In genomic region chr9:124443625-124444024, GRCh38 we compare ENCODE assay signal across 23 cellular contexts. TPM values are rescaled to one million over a fixed set of nuclear protein-coding genes. Genes with fewer than 3 reads are reported as not detected.
DNase-seq lines count a peak whose midpoint lies in the region; ATAC-seq and TF ChIP-seq lines count a peak whose summit lies in the region.
"Had no signal": no experiment of that assay in that cellular context is flagged by ENCODE, and none has a peak within 500 bp of the region (broad histone marks: within the 10 kb centered on the region; RNA-seq: fewer than 3 reads in every experiment).

No MANE protein-coding gene starts in this region.

- H3K4me3 ChIP-seq in breast epithelium (no peak overlapping the region), mammary epithelial cell (replicated peaks in 1 of 3; ENCODE audit: insufficient read depth in 1 of 3, low read depth in 2 of 3, low read length in 3 of 3) (no peak overlapping the region), spleen (no peak overlapping the region), mucosa of descending colon (no peak overlapping the region)
- H3K4me3 ChIP-seq: A549, GM23338 had no signal

- in situ Hi-C loops in mammary epithelial cell (cut with MboI; ENCODE audit: low sequenced_read_pairs in 2 of 2), result no loop called here

- peak overlapping the region; percentile 55 for H3K4me2 ChIP-seq in mammary epithelial cell (ENCODE audit: insufficient read depth, low read depth, low read length)
- H3K4me2 ChIP-seq: A549, GM23338 had no signal

- H2AFZ ChIP-seq in mammary epithelial cell (ENCODE audit: low read depth, low read length), result peak overlapping the region; percentile 67
- H2AFZ ChIP-seq: GM23338 had no signal

- no peak for TF ChIP-seq CTCF in MCF 10A (IDR thresholded peaks at IDR 0.05; ENCODE audit: unreplicated experiment)
- no peak for TF ChIP-seq CTCF in breast epithelium (IDR thresholded peaks at IDR 0.05)
- TF ChIP-seq CTCF in mammary epithelial cell (conservative IDR thresholded peaks at IDR 0.05 in 1 of 2, IDR thresholded peaks at IDR 0.05 in 1 of 2; ENCODE audit: extremely low read depth in 1 of 2, insufficient read depth in 1 of 2, low read depth in 1 of 2, low read length in 2 of 2), result no peak
- no peak for TF ChIP-seq CTCF in foreskin keratinocyte (conservative IDR thresholded peaks at IDR 0.05)
- TF ChIP-seq CTCF in spleen (IDR thresholded peaks at IDR 0.05 in 8 of 11, conservative IDR thresholded peaks at IDR 0.05 in 3 of 11), result no peak
- TF ChIP-seq CTCF in mucosa of descending colon (IDR thresholded peaks at IDR 0.05), result no peak

- no peak for DNase-seq in MCF 10A (ENCODE audit: unreplicated experiment)
- no peak for DNase-seq in breast epithelium (ENCODE audit: low spot score in 2 of 2)
- DNase-seq in mammary epithelial cell, result no peak
- no peak for DNase-seq in foreskin keratinocyte
- DNase-seq in spleen, result peak; percentile 1
- no peak for DNase-seq in mucosa of descending colon
- DNase-seq in SHP77 (lab: John Stamatoyannopoulos, UW), result no peak
- DNase-seq in activated naive CD8-positive, alpha-beta T cell treated with anti-CD3 and anti-CD28 coated beads, Interleukin-2, amount 50 U/mL, for 24 hours, result no peak
- DNase-seq: AML-193; CD4-positive, alpha-beta memory T cell; DMS153; DMS79; GDM1; H7; HFFc6 had no signal

- H3K4me1 ChIP-seq in breast epithelium (no peaks in the 10 kb centered on the region), mammary epithelial cell (ENCODE audit: insufficient read depth, low read length) (peaks cover 5% of the 10 kb centered on the region), foreskin keratinocyte (peaks cover 18% of the 10 kb centered on the region), spleen (peaks cover 0 to 9% (median 0%) of the 10 kb centered on the region in 6 donors), mucosa of descending colon (ENCODE audit: low read depth) (no peaks in the 10 kb centered on the region)
- H3K4me1 ChIP-seq: A549 had no signal

- intact Hi-C loops in MCF 10A (cut with micrococcal nuclease), result no loop called here
- intact Hi-C loops in breast epithelium (cut with DNase I; ENCODE audit: low total_unique reads), result no loop called here
- intact Hi-C loops in mammary epithelial cell (cut with micrococcal nuclease), result no loop called here
- intact Hi-C loops in spleen (cut with DNase I; ENCODE audit: low total_unique reads), result no loop called here
- intact Hi-C loops in mucosa of descending colon (cut with DNase I, micrococcal nuclease), result no loop called here

- H3K9ac ChIP-seq in mammary epithelial cell (ENCODE audit: insufficient read depth, low read length), result no peak overlapping the region

- BruUV-seq in MCF 10A (replicated peaks; lab: Mats Ljungman, UMichigan) (no TSS peak), mammary epithelial cell (replicated peaks; lab: Mats Ljungman, UMichigan) (no TSS peak)

- H3K27ac ChIP-seq in breast epithelium (peak overlapping the region in 1 of 2 donors; percentile 5), mammary epithelial cell (ENCODE audit: insufficient read depth, low read depth, low read length) (peak overlapping the region; percentile 44), foreskin keratinocyte (peak overlapping the region; percentile 36), spleen (no peak overlapping the region)
- H3K27ac ChIP-seq: 22Rv1, A549, C4-2B, HL-60 had no signal

- H3K27me3 Mint-ChIP-seq in MCF 10A (ENCODE audit: insufficient read depth, unreplicated experiment), result no peaks in the 10 kb centered on the region
- peaks cover 26% of the 10 kb centered on the region for H3K27me3 Mint-ChIP-seq in activated naive CD8-positive, alpha-beta T cell treated with anti-CD3 and anti-CD28 coated beads, Interleukin-2, amount 50 U/mL, for 24 hours

- peaks cover 5% of the 10 kb centered on the region for H3K4me1 Mint-ChIP-seq in MCF 10A (ENCODE audit: insufficient read depth, unreplicated experiment)
- H3K4me1 Mint-ChIP-seq in activated naive CD8-positive, alpha-beta T cell treated with anti-CD3 and anti-CD28 coated beads, Interleukin-2, amount 50 U/mL, for 24 hours, result no peaks in the 10 kb centered on the region
- H3K4me1 Mint-ChIP-seq: CD4-positive, alpha-beta memory T cell had no signal

- H3K79me2 ChIP-seq in mammary epithelial cell (ENCODE audit: insufficient read depth, low read length), result no peaks in the 10 kb centered on the region

- POLR2A ChIA-PET in MCF 10A (lab: Yijun Ruan, JAX), result no interaction called here

- peak overlapping the region; percentile 61 for H3K27ac Mint-ChIP-seq in MCF 10A (ENCODE audit: low read depth, unreplicated experiment)
- H3K27ac Mint-ChIP-seq in activated naive CD8-positive, alpha-beta T cell treated with anti-CD3 and anti-CD28 coated beads, Interleukin-2, amount 50 U/mL, for 24 hours, result no peak overlapping the region
- H3K27ac Mint-ChIP-seq: GM23338, HFFc6 had no signal

- no peaks in the 10 kb centered on the region for H4K20me1 ChIP-seq in mammary epithelial cell (ENCODE audit: insufficient read depth, low read length)

- TF ChIP-seq POLR2A in breast epithelium (IDR thresholded peaks at IDR 0.05), result no peak
- TF ChIP-seq POLR2A in spleen (IDR thresholded peaks at IDR 0.05), result no peak

- dilution Hi-C loops in mammary epithelial cell (cut with HindIII; ENCODE audit: low sequenced_read_pairs), result no loop called here

- CTCF ChIA-PET in MCF 10A (lab: Yijun Ruan, JAX) (interaction anchor here (0.6 to 1.4 kb wide), 4 partner anchors 23 to 799 kb away, joined by 4 to 8 read pairs (median 4); no protein-coding TSS in a partner anchor), mammary epithelial cell (lab: Charles Lee; ENCODE audit: low non-redundant PET) (no interaction called here)

- no peak overlapping the region for H3K4me3 Mint-ChIP-seq in MCF 10A (ENCODE audit: unreplicated experiment)
- H3K4me3 Mint-ChIP-seq in activated naive CD8-positive, alpha-beta T cell treated with anti-CD3 and anti-CD28 coated beads, Interleukin-2, amount 50 U/mL, for 24 hours, result no peak overlapping the region
- H3K4me3 Mint-ChIP-seq: CD4-positive, alpha-beta memory T cell; GM23338; HFFc6 had no signal

- H3K9me3 Mint-ChIP-seq in MCF 10A (ENCODE audit: unreplicated experiment), result no peaks in the 10 kb centered on the region
- no peaks in the 10 kb centered on the region for H3K9me3 Mint-ChIP-seq in activated naive CD8-positive, alpha-beta T cell treated with anti-CD3 and anti-CD28 coated beads, Interleukin-2, amount 50 U/mL, for 24 hours
- H3K9me3 Mint-ChIP-seq: GM23338 had no signal

- H3K36me3 ChIP-seq in breast epithelium, result no peaks in the 10 kb centered on the region
- no peaks in the 10 kb centered on the region for H3K36me3 ChIP-seq in mammary epithelial cell (ENCODE audit: insufficient read depth, low read length)
- no peaks in the 10 kb centered on the region for H3K36me3 ChIP-seq in spleen
- no peaks in the 10 kb centered on the region for H3K36me3 ChIP-seq in mucosa of descending colon (ENCODE audit: low read depth)

- WGBS in mammary epithelial cell (ENCODE audit: low coverage, missing lambda C conversion rate), result 53% methylated on average over 2 of the region's 2 CpGs
- 77 to 95% (median 89%) methylated on average over 2 of the region's 2 CpGs for WGBS in spleen, 5 donors

- ATAC-seq in foreskin keratinocyte (no peak), mucosa of descending colon (no peak)
- no peak for ATAC-seq in activated naive CD8-positive, alpha-beta T cell treated with anti-CD3 and anti-CD28 coated beads, Interleukin-2, amount 50 U/mL, for 24 hours
- ATAC-seq: A549, GM23338, HCT116 had no signal

- H3K9me3 ChIP-seq in breast epithelium, result no peaks in the 10 kb centered on the region
- H3K9me3 ChIP-seq in mammary epithelial cell (replicated peaks; ENCODE audit: insufficient read depth, low read length), result peaks cover 5% of the 10 kb centered on the region
- H3K9me3 ChIP-seq in spleen, result peaks cover 0 to 16% (median 12%) of the 10 kb centered on the region in 8 donors
- H3K9me3 ChIP-seq in mucosa of descending colon, result no peaks in the 10 kb centered on the region
- H3K9me3 ChIP-seq: A549 had no signal

- H3K27me3 ChIP-seq in breast epithelium (no peaks in the 10 kb centered on the region), mammary epithelial cell (ENCODE audit: insufficient read depth, low read length) (no peaks in the 10 kb centered on the region), foreskin keratinocyte (no peaks in the 10 kb centered on the region), spleen (replicated peaks in 1 of 7) (peaks cover 0 to 47% (median 0%) of the 10 kb centered on the region in 7 donors)

- no peaks in the 10 kb centered on the region for H3K36me3 Mint-ChIP-seq in MCF 10A (ENCODE audit: insufficient read depth, unreplicated experiment)
- peaks cover 2% of the 10 kb centered on the region for H3K36me3 Mint-ChIP-seq in activated naive CD8-positive, alpha-beta T cell treated with anti-CD3 and anti-CD28 coated beads, Interleukin-2, amount 50 U/mL, for 24 hours (ENCODE audit: low read depth)

RNA-seq across cellular contexts. Expression of gene ADGRD2, which starts 6.6 kb away (rescaled TPM):
- total RNA-seq in MCF 10A (2022), result not detected in 2 replicates
- 1 to 10 TPM in 2 of 3 donors, not detected in 1; 2.6 to 2.9 TPM for total RNA-seq in breast epithelium
- total RNA-seq in mammary epithelial cell, result under 1 TPM; 0.50 to 0.52 TPM
- polyA plus RNA-seq in mammary epithelial cell, result 0.10 TPM
- not detected for polyA minus RNA-seq in mammary epithelial cell
- total RNA-seq in foreskin keratinocyte, result 0.07 TPM in 1 of 2 replicates, not detected in the other
- 0.04 and 0.11 TPM in 2 replicates for polyA plus RNA-seq in foreskin keratinocyte
- under 1 TPM in 4 of 7 donors, not detected in 3; 0.18 to 0.50 (median 0.33) TPM for total RNA-seq in spleen
- polyA plus RNA-seq in spleen, result under 1 TPM in 1 of 3 donors, not detected in 2; 0.15 TPM
- total RNA-seq in mucosa of descending colon, result not detected
- total RNA-seq: CD4-positive, alpha-beta memory T cell; H7; HFFc6; HT1080 had no signal
- polyA plus RNA-seq: A549; BJ; CD4-positive, alpha-beta memory T cell had no signal

RNA-seq across cellular contexts. Expression of gene PSMB7, which starts 28.4 kb away (rescaled TPM):
- total RNA-seq in MCF 10A (2022) (264 and 352 TPM in 2 replicates), breast epithelium (100 to 1,000 TPM; 157 to 206 (median 162) TPM), mammary epithelial cell (100 to 1,000 TPM; 124 to 213 TPM), foreskin keratinocyte (249 and 276 TPM in 2 replicates), spleen (100 to 1,000 TPM in 3 of 7 donors, 10 to 100 TPM in 4; 71.3 to 123 (median 82.6) TPM), mucosa of descending colon (100 to 1,000 TPM in 1 of 3 donors, 10 to 100 TPM in 2; 83.6 to 120 (median 92.3) TPM)
- polyA plus RNA-seq in mammary epithelial cell (325 TPM), foreskin keratinocyte (362 and 369 TPM in 2 replicates), spleen (100 to 1,000 TPM; 113 to 143 (median 115) TPM)
- 183 TPM for polyA minus RNA-seq in mammary epithelial cell

Comparison
In these comparisons a context has a peak if more than half of its experiments do, and no peak if none do; other contexts are left out.
1. H3K27ac ChIP-seq: peak in mammary epithelial cell (single experiment) and foreskin keratinocyte (single experiment); none in spleen (0 of 8).